Comparison of ENCODE assay signal across 8 cellular contexts in the genomic region with DNA sequence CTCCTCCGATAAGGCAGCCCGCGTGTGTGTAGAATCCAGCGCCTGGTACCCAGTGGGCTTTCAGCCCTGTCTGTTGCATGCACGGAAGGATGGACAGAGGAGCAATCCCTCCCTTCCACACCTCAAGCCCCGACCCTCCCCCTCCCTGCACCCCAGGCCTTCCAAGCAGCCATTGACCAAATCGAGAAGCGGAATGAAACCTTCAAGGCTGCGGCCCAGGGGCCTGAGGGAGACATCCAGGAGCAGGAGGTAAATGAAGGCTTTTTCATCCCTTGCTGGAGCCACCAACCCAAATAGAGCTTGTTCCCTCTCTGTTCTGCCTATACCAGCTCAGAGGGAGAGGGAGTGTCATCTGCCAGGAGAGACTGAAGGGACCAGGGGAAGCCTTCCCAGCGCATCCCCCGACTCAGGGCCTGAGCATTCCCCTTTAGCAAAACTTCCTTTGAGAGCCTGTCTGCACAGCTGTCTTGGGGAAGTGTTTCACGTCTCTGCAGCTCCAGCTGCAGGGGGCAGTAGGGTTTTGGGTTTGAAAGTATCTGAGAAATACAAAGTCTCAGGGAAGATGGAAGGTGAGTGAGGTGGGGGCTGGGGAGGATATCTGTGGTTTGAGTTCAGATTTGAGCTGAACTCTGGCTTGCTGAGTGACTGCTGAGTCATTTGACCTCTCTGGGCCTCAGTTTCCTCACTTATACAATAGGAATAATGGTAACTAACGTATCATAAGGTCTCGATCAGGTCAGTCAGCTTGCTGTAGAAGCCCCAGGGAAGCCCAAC. TPM values are rescaled to one million over a fixed set of nuclear protein-coding genes. Genes with fewer than 3 reads are reported as not detected.
DNase-seq lines count a peak whose midpoint lies in the region; ATAC-seq lines count a peak whose summit lies in the region.

No MANE protein-coding gene starts in this region.

- no peak for ATAC-seq in GM19351 (IDR thresholded peaks at IDR 0.05; ENCODE audit: unreplicated experiment)

- DNase-seq in NCI-H2171 treated with DMSO at 0.1 percent for 48 hours (lab: John Stamatoyannopoulos, UW) (peak; percentile 44), NCI-H2171 (lab: John Stamatoyannopoulos, UW) (no peak), SK-N-DZ (ENCODE audit: low spot score) (peak; percentile 46), myocyte (ENCODE audit: low read depth) (peak; percentile 40), NCI-H1092 (lab: John Stamatoyannopoulos, UW) (no peak), iPS-NIHi11 (ENCODE audit: low spot score) (no peak)
- peak; percentile 69 for DNase-seq in activated naive CD4-positive, alpha-beta T cell treated with anti-CD3 and anti-CD28 coated beads, Interleukin-2, amount 50 U/mL, for 16 hours

RNA-seq across cellular contexts. Expression of gene FGD2, which starts 16.1 kb away (rescaled TPM):
- polyA plus RNA-seq in SK-N-DZ (2014; cell fraction: cytosol; rRNA removed), result not detected in 2 replicates
- polyA plus RNA-seq in SK-N-DZ (2014; cell fraction: nucleus; rRNA removed), result not detected in 2 replicates
- total RNA-seq in myocyte, result not detected in 2 replicates
- polyA plus RNA-seq in myocyte (2012), result not detected

RNA-seq across cellular contexts. Expression of gene MTCH1, which starts 35.5 kb away (rescaled TPM):
- 215 and 251 TPM in 2 replicates for polyA plus RNA-seq in SK-N-DZ (2014; cell fraction: cytosol; rRNA removed)
- polyA plus RNA-seq in SK-N-DZ (2014; cell fraction: nucleus; rRNA removed), result 349 and 390 TPM in 2 replicates
- total RNA-seq in myocyte, result 138 and 183 TPM in 2 replicates
- polyA plus RNA-seq in myocyte (2012), result 171 TPM

Comparison
In these comparisons a context has a peak if more than half of its experiments do, and no peak if none do; other contexts are left out.
1. DNase-seq: peak in NCI-H2171 treated with DMSO at 0.1 percent for 48 hours (single experiment), SK-N-DZ (single experiment), activated naive CD4-positive, alpha-beta T cell treated with anti-CD3 and anti-CD28 coated beads, Interleukin-2, amount 50 U/mL, for 16 hours (single experiment) and myocyte (single experiment); none in NCI-H2171 (single experiment), NCI-H1092 (single experiment) and iPS-NIHi11 (single experiment).